8 cellular contexts compared by ENCODE assay signal in genomic region chr22:37844904-37845334, GRCh38. TPM values are rescaled to one million over a fixed set of nuclear protein-coding genes. Genes with fewer than 3 reads are reported as not detected.
DNase-seq lines count a peak whose midpoint lies in the region; ATAC-seq and TF ChIP-seq lines count a peak whose summit lies in the region.

No MANE protein-coding gene starts in this region.

- H3K4me1 ChIP-seq in HCT116 (ENCODE audit: control insufficient read depth in 1 of 2, insufficient read depth in 2 of 2, low read length in 2 of 2) (peaks cover 8 to 26% of the 10 kb centered on the region in 2 experiments), gastroesophageal sphincter (peaks cover 0 to 39% (median 7%) of the 10 kb centered on the region in 3 donors), smooth muscle cell (ENCODE audit: low read depth) (peaks cover 10% of the 10 kb centered on the region)

- H3K27me3 ChIP-seq in HCT116 (ENCODE audit: insufficient read depth, low read length) (no peaks in the 10 kb centered on the region), gastroesophageal sphincter (no peaks in the 10 kb centered on the region), smooth muscle cell (ENCODE audit: low read depth) (no peaks in the 10 kb centered on the region)

- intact Hi-C loops in HCT116 (cut with micrococcal nuclease), result no loop called here

- peaks cover 5% of the 10 kb centered on the region; the same call in 1 of the 2 replicates for H3K9me3 Mint-ChIP-seq in WTC11

- WGBS in gastroesophageal sphincter (ENCODE audit: low coverage in 1 of 2), 2 donors, result 88 to 92% methylated on average over 5 to 6 of the region's 6 CpGs
- 94% methylated on average over 6 of the region's 6 CpGs for WGBS in smooth muscle cell (ENCODE audit: low lambda C conversion rate)

- peaks cover 1% of the 10 kb centered on the region; the same call in 1 of the 2 replicates for H3K36me3 Mint-ChIP-seq in WTC11

- H3K4me2 ChIP-seq in HCT116 (ENCODE audit: low read length) (peak overlapping the region; percentile 87), smooth muscle cell (peak overlapping the region; percentile 70)

- no peak for DNase-seq in HCT116 (ENCODE audit: low read depth, low spot score)
- DNase-seq in WTC11 (ENCODE audit: low spot score), result no peak
- DNase-seq in smooth muscle cell (lab: John Stamatoyannopoulos, UW; ENCODE audit: unreplicated experiment), result no peak
- DNase-seq in NCI-H226, result no peak
- DNase-seq in dedifferentiated amniotic fluid mesenchymal stem cell (ENCODE audit: extremely low spot score), result no peak
- DNase-seq in medulla oblongata (ENCODE audit: extremely low spot score), result no peak

- TF ChIP-seq CTCF in HCT116 (IDR thresholded peaks at IDR 0.05 in 2 of 3, conservative IDR thresholded peaks at IDR 0.05 in 1 of 3; ENCODE audit: borderline replicate concordance in 1 of 3, insufficient read depth in 1 of 3, low read depth in 2 of 3, low read length in 2 of 3), result no peak
- no peak for TF ChIP-seq CTCF in WTC11 (IDR thresholded peaks at IDR 0.05)
- no peak for TF ChIP-seq CTCF in gastroesophageal sphincter (IDR thresholded peaks at IDR 0.05)
- TF ChIP-seq CTCF in smooth muscle cell (IDR thresholded peaks at IDR 0.05; ENCODE audit: borderline replicate concordance, insufficient read depth, poor library complexity, severe bottlenecking), result no peak

- TF ChIP-seq POLR2A in HCT116 (IDR thresholded peaks at IDR 0.05; ENCODE audit: borderline replicate concordance, extremely low read depth, insufficient read depth, insufficient read length) (no peak), gastroesophageal sphincter (IDR thresholded peaks at IDR 0.05) (no peak)

- H3K4me3 Mint-ChIP-seq in WTC11, result peak overlapping the region; percentile 74

- no peak for ATAC-seq in HCT116
- ATAC-seq in WTC11, result no peak
- no peak for ATAC-seq in gastroesophageal sphincter
- ATAC-seq in GM18868 (IDR thresholded peaks at IDR 0.05; ENCODE audit: unreplicated experiment), result no peak

- H3K9me3 ChIP-seq in HCT116 (ENCODE audit: control insufficient read depth in 1 of 2, insufficient read depth in 1 of 2, low read depth in 1 of 2, low read length in 2 of 2) (peaks cover 0 to 6% of the 10 kb centered on the region in 2 experiments; a peak in 1 of 4 replicates), gastroesophageal sphincter (no peaks in the 10 kb centered on the region), smooth muscle cell (replicated peaks; ENCODE audit: low read depth) (no peaks in the 10 kb centered on the region)

- BruUV-seq in HCT116 (replicated peaks; lab: Mats Ljungman, UMichigan), result no TSS peak

- no peak for TF ChIP-seq RAD21 in HCT116 (IDR thresholded peaks at IDR 0.05; ENCODE audit: low read depth)

- H3K4me1 Mint-ChIP-seq in WTC11, result peaks cover 22% of the 10 kb centered on the region

- H3K36me3 ChIP-seq in HCT116 (ENCODE audit: control insufficient read depth in 1 of 2, insufficient read depth in 2 of 2, low read length in 2 of 2) (0 out of 4 replicates have a peak, but pooled peaks cover under 1 to 6% of the 10 kb centered on the region in 2 experiments), gastroesophageal sphincter (peaks cover 0 to 2% of the 10 kb centered on the region in 2 donors), smooth muscle cell (ENCODE audit: low read depth) (no peaks in the 10 kb centered on the region)

- H3F3A ChIP-seq in smooth muscle cell (ENCODE audit: low read depth), result peaks cover 9% of the 10 kb centered on the region

- TF ChIP-seq EP300 in gastroesophageal sphincter (IDR thresholded peaks at IDR 0.05), result no peak

- H2AFZ ChIP-seq in HCT116 (ENCODE audit: low read depth, low read length, poor library complexity, severe bottlenecking), result no peak overlapping the region
- H2AFZ ChIP-seq in smooth muscle cell (ENCODE audit: low read depth), result peak overlapping the region; percentile 39

- H4K20me1 ChIP-seq in HCT116 (ENCODE audit: insufficient read depth), result no peaks in the 10 kb centered on the region
- peaks cover 33% of the 10 kb centered on the region for H4K20me1 ChIP-seq in smooth muscle cell (ENCODE audit: low read depth)

- POLR2A ChIA-PET in HCT116 (lab: Charles Lee) (interaction anchor here (0.9 to 2.2 kb wide), 11 partner anchors 10 to 808 kb away, joined by 3 to 19 read pairs (median 3); partner anchors contain the start of gene GCAT), WTC11 (lab: Charles Lee) (interaction anchor here (1.1 to 1.7 kb wide), 2 partner anchors 37 to 40 kb away, joined by 5 read pairs; partner anchors contain the start of gene GCAT)

- H3K27ac ChIP-seq in HCT116 (ENCODE audit: low read depth, low read length), result peak overlapping the region; percentile 97
- H3K27ac ChIP-seq in gastroesophageal sphincter, result peak overlapping the region; percentile 71 to 95 (median 91)
- peak overlapping the region; percentile 92 for H3K27ac ChIP-seq in smooth muscle cell (ENCODE audit: low read depth)

- CTCF ChIA-PET in HCT116 (lab: Charles Lee), result interaction anchor here (1.1 kb wide), 1 partner anchor 11 kb away, joined by 4 read pairs; no protein-coding TSS in a partner anchor
- CTCF ChIA-PET in WTC11 (lab: Charles Lee), result interaction anchor here (1.0 to 3.4 kb wide), 9 partner anchors 18 to 238 kb away, joined by 3 to 42 read pairs (median 5); partner anchors contain the start of gene GCAT

- 0 out of 2 replicates have a peak overlapping the region, but pooled peaks have one; percentile 1 for H3K9ac ChIP-seq in HCT116 (ENCODE audit: low read length)
- H3K9ac ChIP-seq in smooth muscle cell (ENCODE audit: low read depth), result no peak overlapping the region

- H3K9me2 ChIP-seq in HCT116 (ENCODE audit: insufficient read depth), result no peaks in the 10 kb centered on the region

- RAD21 ChIA-PET in HCT116 (lab: Charles Lee; ENCODE audit: low non-redundant PET in 1 of 2, low total read pairs in 2 of 2, uncharacterized antibody in 2 of 2, unreplicated experiment in 2 of 2), result no interaction called here

- H3K4me3 ChIP-seq in HCT116 (replicated peaks in 1 of 2; ENCODE audit: low read depth in 1 of 2, low read length in 2 of 2), result peak overlapping the region; percentile 63 to 75
- peak overlapping the region; percentile 34 to 95 for H3K4me3 ChIP-seq in gastroesophageal sphincter
- H3K4me3 ChIP-seq in smooth muscle cell, result peak overlapping the region; percentile 83

- 0 out of 2 replicates have a peak overlapping the region, but pooled peaks have one; percentile 53 for H3K27ac Mint-ChIP-seq in WTC11

- no peaks in the 10 kb centered on the region for H3K27me3 Mint-ChIP-seq in WTC11 (ENCODE audit: low read depth)

- H3K79me2 ChIP-seq in HCT116 (ENCODE audit: insufficient read depth, low read length) (peaks cover 45% of the 10 kb centered on the region), smooth muscle cell (ENCODE audit: low read depth) (peaks cover 37% of the 10 kb centered on the region)

TF ChIP-seq in HCT116, 20 proteins besides CTCF, POLR2A, EP300 and RAD21 (continues in another document):
- no peak for TF ChIP-seq ZBTB33 (IDR thresholded peaks at IDR 0.05; ENCODE audit: extremely low read depth, insufficient replicate concordance, low read length)

TF ChIP-seq in WTC11, 78 proteins besides CTCF, POLR2A, EP300 and RAD21 (continues in another document):
- TF ChIP-seq ZSCAN18 (CRISPR knock-in tag; IDR thresholded peaks at IDR 0.05) (no peak), ZNF263 (CRISPR knock-in tag; IDR thresholded peaks at IDR 0.05; ENCODE audit: low read depth) (no peak), ZNF423 (CRISPR knock-in tag; IDR thresholded peaks at IDR 0.05) (no peak), SMAD4 (CRISPR knock-in tag; IDR thresholded peaks at IDR 0.05) (no peak), SOX15 (CRISPR knock-in tag; IDR thresholded peaks at IDR 0.05) (no peak), PRRX2 (CRISPR knock-in tag; IDR thresholded peaks at IDR 0.05) (no peak), CREM (CRISPR knock-in tag; IDR thresholded peaks at IDR 0.05) (no peak)

RNA-seq across cellular contexts. Expression of gene ANKRD54, which starts 0.8 kb away (rescaled TPM):
- total RNA-seq in HCT116 (2021; ENCODE audit: unreplicated experiment) (29.8 TPM), WTC11 (2021) (17.1 to 19.1 TPM (median 17.9 TPM) in 3 replicates), gastroesophageal sphincter (10 to 100 TPM; 21.3 to 66.6 (median 40.9) TPM), smooth muscle cell (24.5 and 26.6 TPM in 2 replicates)
- 25.5 and 27.9 TPM in 2 replicates for polyA plus RNA-seq in HCT116 (2012)
- polyA plus RNA-seq in smooth muscle cell, result 22.2 and 26.2 TPM in 2 replicates

RNA-seq across cellular contexts. Expression of gene EIF3L, which starts 4.3 kb away (rescaled TPM):
- 687 TPM for total RNA-seq in HCT116 (2021; ENCODE audit: unreplicated experiment)
- polyA plus RNA-seq in HCT116 (2012), result 1,071 and 1,188 TPM in 2 replicates
- 611 to 645 TPM (median 645 TPM) in 3 replicates for total RNA-seq in WTC11 (2021)
- 100 to 1,000 TPM; 336 to 538 (median 412) TPM for total RNA-seq in gastroesophageal sphincter
- total RNA-seq in smooth muscle cell, result 264 and 274 TPM in 2 replicates
- polyA plus RNA-seq in smooth muscle cell, result 165 and 182 TPM in 2 replicates

RNA-seq across cellular contexts. Expression of gene GALR3, which starts 21.7 kb away (rescaled TPM):
- total RNA-seq in HCT116 (2021; ENCODE audit: unreplicated experiment) (0.32 TPM), WTC11 (2021) (0.69 to 0.89 TPM (median 0.79 TPM) in 3 replicates), gastroesophageal sphincter (not detected), smooth muscle cell (not detected in 2 replicates)
- 0.12 TPM in 1 of 2 replicates, not detected in the other for polyA plus RNA-seq in HCT116 (2012)
- polyA plus RNA-seq in smooth muscle cell, result 0.26 TPM in 1 of 2 replicates, not detected in the other

RNA-seq across cellular contexts. Expression of gene GCAT, which starts 37.2 kb away (rescaled TPM):
- total RNA-seq in HCT116 (2021; ENCODE audit: unreplicated experiment), result 88.7 TPM
- 92.9 and 111 TPM in 2 replicates for polyA plus RNA-seq in HCT116 (2012)
- 33.0 to 36.4 TPM (median 36.3 TPM) in 3 replicates for total RNA-seq in WTC11 (2021)
- total RNA-seq in gastroesophageal sphincter, result 10 to 100 TPM in 3 of 4 donors, 1 to 10 TPM in 1; 8.0 to 21.0 (median 15.7) TPM
- total RNA-seq in smooth muscle cell, result 10.8 and 13.5 TPM in 2 replicates
- polyA plus RNA-seq in smooth muscle cell, result 21.2 and 30.6 TPM in 2 replicates
